In the genomic region with DNA sequence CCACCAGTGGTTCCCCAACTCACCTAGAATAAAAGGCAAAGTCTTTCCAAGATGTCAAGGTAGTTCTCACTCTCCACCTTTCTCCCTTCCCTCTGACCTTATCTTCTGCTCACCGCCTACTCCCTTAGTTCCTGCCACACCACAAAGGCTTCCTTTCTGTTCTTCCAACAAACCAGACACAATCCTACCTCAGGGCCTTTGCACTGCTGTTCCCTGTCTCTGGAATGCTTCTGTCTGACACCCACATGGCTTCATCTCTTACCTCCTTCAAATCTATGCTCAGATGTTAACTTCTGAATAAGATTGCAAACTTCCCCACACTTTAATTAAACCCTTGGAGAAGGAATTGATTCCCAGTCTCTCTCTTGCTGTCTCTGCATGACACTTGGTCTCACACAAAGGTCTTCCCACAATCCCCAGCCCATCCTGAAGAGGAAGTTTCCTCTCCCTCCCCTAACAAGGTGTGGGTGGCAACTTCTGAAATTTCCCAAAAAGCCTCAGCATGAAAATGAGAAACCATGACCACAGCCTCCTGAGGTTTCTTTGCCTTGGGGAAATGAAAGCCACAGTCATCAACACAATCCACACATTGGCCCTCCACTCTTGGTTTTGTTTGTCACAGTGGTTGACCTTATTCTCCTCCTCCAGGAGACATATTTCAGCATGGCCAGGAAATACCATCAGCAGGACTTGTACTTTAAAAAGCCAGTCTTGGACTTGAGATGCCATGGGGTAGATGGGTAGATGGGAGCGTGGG, we compare ENCODE assay signal across 11 cellular contexts. TPM values are rescaled to one million over a fixed set of nuclear protein-coding genes. Genes with fewer than 3 reads are reported as not detected.
DNase-seq lines count a peak whose midpoint lies in the region; ATAC-seq and TF ChIP-seq lines count a peak whose summit lies in the region.
"Had no signal": no experiment of that assay in that cellular context is flagged by ENCODE, and none has a peak within 500 bp of the region (broad histone marks: within the 10 kb centered on the region; RNA-seq: fewer than 3 reads in every experiment).

No MANE protein-coding gene starts in this region.

- H3K27ac ChIP-seq in MM.1S (ENCODE audit: low read length): no peak overlapping the region
- no peak overlapping the region for H3K27ac ChIP-seq in neural progenitor cell

- H3K9ac ChIP-seq in MM.1S (ENCODE audit: low read length) (no peak overlapping the region), neural progenitor cell (no peak overlapping the region)

- no peak for ATAC-seq in activated naive CD8-positive, alpha-beta T cell treated with anti-CD3 and anti-CD28 coated beads, Interleukin-2, amount 10 ng/mL, durations not matched to agents 7 days and 5 days (ENCODE audit: low read depth)
- no peak for ATAC-seq in esophagus mucosa

- peaks cover 19% of the 10 kb centered on the region for H3K4me1 ChIP-seq in MM.1S (ENCODE audit: low read length)
- peaks cover 24% of the 10 kb centered on the region for H3K4me1 ChIP-seq in neural progenitor cell
- H3K4me1 ChIP-seq in BE2C: no peaks in the 10 kb centered on the region; the same call in 1 of the 2 replicates

- no peak for TF ChIP-seq CTCF in MM.1S (IDR thresholded peaks at IDR 0.05; ENCODE audit: low read length)
- TF ChIP-seq CTCF in neural progenitor cell (IDR thresholded peaks at IDR 0.05): no peak
- no peak for TF ChIP-seq CTCF in BE2C (IDR thresholded peaks at IDR 0.05; ENCODE audit: low read depth, low read length)

- peak; percentile 68 for DNase-seq in SIG-M5 treated with dmso at 0.1 percent for 504 hours (lab: John Stamatoyannopoulos, UW; ENCODE audit: unreplicated experiment)
- DNase-seq in SIG-M5 (lab: John Stamatoyannopoulos, UW): no peak
- no peak for DNase-seq in MM.1S
- no peak for DNase-seq in activated naive CD8-positive, alpha-beta T cell treated with anti-CD3 and anti-CD28 coated beads, Interleukin-2, amount 10 ng/mL, durations not matched to agents 7 days and 5 days
- DNase-seq in neural progenitor cell (ENCODE audit: low spot score): no peak
- DNase-seq in SW 1271 (lab: John Stamatoyannopoulos, UW): no peak
- no peak for DNase-seq in BE2C
- DNase-seq: DMS153; NCI-H1930; stimulated activated naive CD4-positive, alpha-beta T cell had no signal

- H3F3A ChIP-seq in MM.1S (ENCODE audit: insufficient read depth, low read length) (peaks cover 6% of the 10 kb centered on the region; the same call in 1 of the 2 replicates), neural progenitor cell (ENCODE audit: low read depth) (peaks cover 33% of the 10 kb centered on the region)

- H3K9me3 ChIP-seq in MM.1S (replicated peaks; ENCODE audit: insufficient read depth, low read length): no peaks in the 10 kb centered on the region
- H3K9me3 ChIP-seq in neural progenitor cell (ENCODE audit: low read depth): no peaks in the 10 kb centered on the region
- no peaks in the 10 kb centered on the region for H3K9me3 ChIP-seq in BE2C

- H3K79me2 ChIP-seq in MM.1S (ENCODE audit: low read length) (peaks cover 10% of the 10 kb centered on the region; the same call in 1 of the 2 replicates), neural progenitor cell (ENCODE audit: low read depth) (peaks cover 17% of the 10 kb centered on the region)

- no peak overlapping the region for H3K27ac Mint-ChIP-seq in activated naive CD8-positive, alpha-beta T cell treated with anti-CD3 and anti-CD28 coated beads, Interleukin-2, amount 10 ng/mL, durations not matched to agents 7 days and 5 days
- peak overlapping the region; percentile 14 for H3K27ac Mint-ChIP-seq in neural progenitor cell

- H3K36me3 ChIP-seq in MM.1S (replicated peaks; ENCODE audit: insufficient read depth, low read length) (no peaks in the 10 kb centered on the region), neural progenitor cell (no peaks in the 10 kb centered on the region), BE2C (no peaks in the 10 kb centered on the region)

- H2AFZ ChIP-seq in MM.1S (ENCODE audit: low read length) (no peak overlapping the region), neural progenitor cell (replicated peaks) (no peak overlapping the region)

- H3K4me3 ChIP-seq in MM.1S (ENCODE audit: low read length) (no peak overlapping the region), neural progenitor cell (no peak overlapping the region), BE2C (ENCODE audit: low read depth, low read length) (no peak overlapping the region)

- H3K4me1 Mint-ChIP-seq in activated naive CD8-positive, alpha-beta T cell treated with anti-CD3 and anti-CD28 coated beads, Interleukin-2, amount 10 ng/mL, durations not matched to agents 7 days and 5 days: peaks cover 26% of the 10 kb centered on the region
- peaks cover 29% of the 10 kb centered on the region for H3K4me1 Mint-ChIP-seq in neural progenitor cell

- H3K4me3 Mint-ChIP-seq in activated naive CD8-positive, alpha-beta T cell treated with anti-CD3 and anti-CD28 coated beads, Interleukin-2, amount 10 ng/mL, durations not matched to agents 7 days and 5 days: peak overlapping the region; percentile 34
- H3K4me3 Mint-ChIP-seq in neural progenitor cell: peak overlapping the region; percentile 1

- H3K9me3 Mint-ChIP-seq in activated naive CD8-positive, alpha-beta T cell treated with anti-CD3 and anti-CD28 coated beads, Interleukin-2, amount 10 ng/mL, durations not matched to agents 7 days and 5 days: no peaks in the 10 kb centered on the region
- H3K9me3 Mint-ChIP-seq in neural progenitor cell: no peaks in the 10 kb centered on the region

- no peaks in the 10 kb centered on the region for H3K36me3 Mint-ChIP-seq in activated naive CD8-positive, alpha-beta T cell treated with anti-CD3 and anti-CD28 coated beads, Interleukin-2, amount 10 ng/mL, durations not matched to agents 7 days and 5 days
- H3K36me3 Mint-ChIP-seq in neural progenitor cell: no peaks in the 10 kb centered on the region

- H3K27me3 Mint-ChIP-seq in activated naive CD8-positive, alpha-beta T cell treated with anti-CD3 and anti-CD28 coated beads, Interleukin-2, amount 10 ng/mL, durations not matched to agents 7 days and 5 days: peaks cover 33% of the 10 kb centered on the region
- H3K27me3 Mint-ChIP-seq in neural progenitor cell (ENCODE audit: insufficient read depth, low read depth): no peaks in the 10 kb centered on the region

- peaks cover 44% of the 10 kb centered on the region for H3K27me3 ChIP-seq in MM.1S (replicated peaks; ENCODE audit: insufficient read depth, low read length)
- H3K27me3 ChIP-seq in neural progenitor cell: no peaks in the 10 kb centered on the region
- H3K27me3 ChIP-seq in BE2C: no peaks in the 10 kb centered on the region

- H3K4me2 ChIP-seq in MM.1S (ENCODE audit: low read depth, low read length): peak overlapping the region; percentile 25
- H3K4me2 ChIP-seq in neural progenitor cell: no peak overlapping the region

- POLR2A ChIA-PET in activated naive CD8-positive, alpha-beta T cell treated with anti-CD3 and anti-CD28 coated beads, Interleukin-2, amount 10 ng/mL, durations not matched to agents 7 days and 5 days (lab: Charles Lee): no interaction called here

- H3K9me2 ChIP-seq in MM.1S (replicated peaks; ENCODE audit: insufficient read depth, low read length): no peaks in the 10 kb centered on the region

- H4K20me1 ChIP-seq in MM.1S (ENCODE audit: insufficient read depth, low read length) (no peaks in the 10 kb centered on the region; the same call in 1 of the 2 replicates), neural progenitor cell (ENCODE audit: low read depth) (peaks cover 12% of the 10 kb centered on the region)

RNA-seq across cellular contexts. Expression of a gene that starts 3.0 kb away (rescaled TPM):
- 10 to 100 TPM; 23.3 to 23.4 TPM for total RNA-seq in activated naive CD8-positive, alpha-beta T cell treated with anti-CD3 and anti-CD28 coated beads, Interleukin-2, amount 10 ng/mL, durations not matched to agents 7 days and 5 days
- total RNA-seq in neural progenitor cell (ENCODE audit: low replicate concordance) (99.5 and 134 TPM in 2 replicates), esophagus mucosa (32.2 TPM)
- 31.7 TPM for polyA plus RNA-seq in BE2C (2012; ENCODE audit: insufficient read depth, insufficient read length, low read depth)
